ENCODE assay signal across 29 cellular contexts in genomic region chr2:200349868-200350267, GRCh38.
"Had no signal": no experiment of that assay in that cellular context is flagged by ENCODE, and none has a peak within 500 bp of the region (broad histone marks: within the 10 kb centered on the region; RNA-seq: fewer than 3 reads in every experiment).

No MANE protein-coding gene starts in this region.

- H3K4me1 ChIP-seq: prostate gland had no signal

- H3K27ac Mint-ChIP-seq: activated CD8-positive, alpha-beta T cell treated with anti-CD3 and anti-CD28 coated beads for 36 hours; activated naive CD4-positive, alpha-beta T cell treated with anti-CD3 and anti-CD28 coated beads, Interleukin-2, amount 50 U/mL, for 24 hours; activated naive CD8-positive, alpha-beta T cell treated with anti-CD3 and anti-CD28 coated beads, Interleukin-2, amount 50 U/mL, for 24 hours; activated T-helper 2 cell treated with anti-CD3 and anti-CD28 coated beads, Interferon-gamma antibody, Interleukin-2, Interleukin-4, amounts not matched to agents 10 μg/mL and 5 μg/mL and 100 μg/mL, durations not matched to agents 14 hours and 24 hours and 36 hours; naive thymus-derived CD8-positive, alpha-beta T cell; stimulated activated memory B cell treated with anti-CD40 and anti-IgM and Interleukin-4, amounts not matched to agents 10 μg/mL and 1 μg/mL and 100 μg/mL, for 72 hours; T-helper 1 cell treated with Interleukin-12 subunit alpha and Interleukin-12 subunit beta and Interleukin-4 antibody, amounts not matched to agents 30 μg/mL and 1 μg/mL, for 36 hours had no signal

- H3K4me3 ChIP-seq: esophagus muscularis mucosa, heart right ventricle, left lung, lower lobe of right lung, prostate gland, skin epidermis, thyroid gland had no signal

- H3K27me3 ChIP-seq: esophagus muscularis mucosa, foreskin keratinocyte, heart right ventricle, left lung, thyroid gland had no signal

- H3K27ac ChIP-seq: esophagus muscularis mucosa, foreskin keratinocyte, heart right ventricle, left lung, lower lobe of right lung, prostate gland, skin epidermis, thyroid gland, WERI-Rb-1 had no signal

- H3K4me1 Mint-ChIP-seq: activated naive CD4-positive, alpha-beta T cell treated with anti-CD3 and anti-CD28 coated beads, Interleukin-2, amount 50 U/mL, for 24 hours; activated naive CD8-positive, alpha-beta T cell treated with anti-CD3 and anti-CD28 coated beads, Interleukin-2, amount 50 U/mL, for 24 hours; central memory CD8-positive, alpha-beta T cell; naive thymus-derived CD8-positive, alpha-beta T cell; stimulated activated memory B cell treated with anti-CD40 and anti-IgM and Interleukin-4, amounts not matched to agents 10 μg/mL and 1 μg/mL and 100 μg/mL, for 72 hours; stimulated activated naive CD8-positive, alpha-beta T cell treated with anti-CD3 and anti-CD28 coated beads, Interleukin-15, amount 100 ng/mL, for 72 hours had no signal

- H3K9me3 Mint-ChIP-seq: activated CD8-positive, alpha-beta T cell treated with anti-CD3 and anti-CD28 coated beads for 36 hours; activated naive CD4-positive, alpha-beta T cell treated with anti-CD3 and anti-CD28 coated beads, Interleukin-2, amount 50 U/mL, for 24 hours; activated naive CD8-positive, alpha-beta T cell treated with anti-CD3 and anti-CD28 coated beads, Interleukin-2, amount 50 U/mL, for 24 hours; activated T-cell treated with anti-CD3 and anti-CD28 coated beads, Interleukin-2, amount 50 U/mL, for 4 hours; activated T-helper 2 cell treated with anti-CD3 and anti-CD28 coated beads, Interferon-gamma antibody, Interleukin-2, Interleukin-4, amounts not matched to agents 10 μg/mL and 5 μg/mL and 100 μg/mL, durations not matched to agents 14 hours and 24 hours and 36 hours; central memory CD8-positive, alpha-beta T cell; stimulated activated memory B cell treated with anti-CD40 and anti-IgM and Interleukin-4, amounts not matched to agents 10 μg/mL and 1 μg/mL and 100 μg/mL, for 72 hours; stimulated activated naive CD8-positive, alpha-beta T cell treated with anti-CD3 and anti-CD28 coated beads, Interleukin-15, amount 100 ng/mL, for 72 hours; T-helper 1 cell treated with Interleukin-12 subunit alpha and Interleukin-12 subunit beta and Interleukin-4 antibody, amounts not matched to agents 30 μg/mL and 1 μg/mL, for 36 hours had no signal

- H3K4me3 Mint-ChIP-seq: activated CD8-positive, alpha-beta T cell treated with anti-CD3 and anti-CD28 coated beads for 36 hours; activated naive CD4-positive, alpha-beta T cell treated with anti-CD3 and anti-CD28 coated beads, Interleukin-2, amount 50 U/mL, for 24 hours; activated naive CD8-positive, alpha-beta T cell treated with anti-CD3 and anti-CD28 coated beads, Interleukin-2, amount 50 U/mL, for 24 hours; activated T-cell treated with anti-CD3 and anti-CD28 coated beads, Interleukin-2, amount 50 U/mL, for 4 hours; central memory CD8-positive, alpha-beta T cell; naive thymus-derived CD8-positive, alpha-beta T cell; stimulated activated memory B cell treated with anti-CD40 and anti-IgM and Interleukin-4, amounts not matched to agents 10 μg/mL and 1 μg/mL and 100 μg/mL, for 72 hours; stimulated activated naive CD8-positive, alpha-beta T cell treated with anti-CD3 and anti-CD28 coated beads, Interleukin-15, amount 100 ng/mL, for 72 hours; T-helper 1 cell treated with Interleukin-12 subunit alpha and Interleukin-12 subunit beta and Interleukin-4 antibody, amounts not matched to agents 30 μg/mL and 1 μg/mL, for 36 hours had no signal

- H3K27me3 Mint-ChIP-seq: activated CD8-positive, alpha-beta T cell treated with anti-CD3 and anti-CD28 coated beads for 36 hours; activated naive CD4-positive, alpha-beta T cell treated with anti-CD3 and anti-CD28 coated beads, Interleukin-2, amount 50 U/mL, for 24 hours; activated naive CD8-positive, alpha-beta T cell treated with anti-CD3 and anti-CD28 coated beads, Interleukin-2, amount 50 U/mL, for 24 hours; central memory CD8-positive, alpha-beta T cell had no signal

- H3K36me3 Mint-ChIP-seq: activated naive CD4-positive, alpha-beta T cell treated with anti-CD3 and anti-CD28 coated beads, Interleukin-2, amount 50 U/mL, for 24 hours; naive thymus-derived CD8-positive, alpha-beta T cell; stimulated activated memory B cell treated with anti-CD40 and anti-IgM and Interleukin-4, amounts not matched to agents 10 μg/mL and 1 μg/mL and 100 μg/mL, for 72 hours had no signal

- H3K9me3 ChIP-seq: esophagus muscularis mucosa, heart right ventricle, left lung, lower lobe of right lung, prostate gland, thyroid gland had no signal

- H3K36me3 ChIP-seq: esophagus muscularis mucosa, heart right ventricle, left lung, lower lobe of right lung, prostate gland, thyroid gland, WERI-Rb-1 had no signal

- ATAC-seq: activated CD8-positive, alpha-beta T cell treated with anti-CD3 and anti-CD28 coated beads for 36 hours; activated naive CD8-positive, alpha-beta T cell treated with anti-CD3 and anti-CD28 coated beads, Interleukin-2, amount 50 U/mL, for 24 hours; activated T-cell treated with anti-CD3 and anti-CD28 coated beads, Interleukin-2, amount 50 U/mL, for 4 hours; foreskin keratinocyte; heart right ventricle; left lung; lower lobe of right lung; naive thymus-derived CD8-positive, alpha-beta T cell; stimulated activated memory B cell treated with anti-CD40 and anti-IgM and Interleukin-4, amounts not matched to agents 10 μg/mL and 1 μg/mL and 100 μg/mL, for 72 hours; stimulated activated naive CD8-positive, alpha-beta T cell treated with anti-CD3 and anti-CD28 coated beads, Interleukin-15, amount 100 ng/mL, for 72 hours had no signal

- DNase-seq: activated CD4-positive, alpha-beta T cell treated with anti-CD3 and anti-CD28 coated beads, Interleukin-2, amount 50 U/mL, for 1 hour; activated CD8-positive, alpha-beta T cell treated with anti-CD3 and anti-CD28 coated beads for 36 hours; activated naive CD8-positive, alpha-beta T cell treated with anti-CD3 and anti-CD28 coated beads, Interleukin-2, amount 50 U/mL, for 24 hours; activated T-cell treated with anti-CD3 and anti-CD28 coated beads, Interleukin-2, amount 50 U/mL, for 4 hours; amygdala; dermis blood vessel endothelial cell; effector CD4-positive, alpha-beta T cell; foreskin keratinocyte; heart right ventricle; kidney glomerular epithelial cell; left lung; lower lobe of right lung; naive thymus-derived CD8-positive, alpha-beta T cell; retina; stimulated activated CD4-positive, alpha-beta T cell treated with anti-CD3 and anti-CD28 coated beads, Interleukin-4, amount 100 ng/mL, for 4 hours; stimulated activated CD8-positive, alpha-beta memory T cell treated with anti-CD3 and anti-CD28 coated beads, Interleukin-4, amount 100 ng/mL, for 48 hours; stimulated activated naive CD8-positive, alpha-beta T cell treated with anti-CD3 and anti-CD28 coated beads, Interleukin-15, amount 100 ng/mL, for 72 hours; SW 1271; T-helper 9 cell; thyroid gland; WERI-Rb-1 had no signal
